ENCODE assay signal across 11 cellular contexts in the genomic region with DNA sequence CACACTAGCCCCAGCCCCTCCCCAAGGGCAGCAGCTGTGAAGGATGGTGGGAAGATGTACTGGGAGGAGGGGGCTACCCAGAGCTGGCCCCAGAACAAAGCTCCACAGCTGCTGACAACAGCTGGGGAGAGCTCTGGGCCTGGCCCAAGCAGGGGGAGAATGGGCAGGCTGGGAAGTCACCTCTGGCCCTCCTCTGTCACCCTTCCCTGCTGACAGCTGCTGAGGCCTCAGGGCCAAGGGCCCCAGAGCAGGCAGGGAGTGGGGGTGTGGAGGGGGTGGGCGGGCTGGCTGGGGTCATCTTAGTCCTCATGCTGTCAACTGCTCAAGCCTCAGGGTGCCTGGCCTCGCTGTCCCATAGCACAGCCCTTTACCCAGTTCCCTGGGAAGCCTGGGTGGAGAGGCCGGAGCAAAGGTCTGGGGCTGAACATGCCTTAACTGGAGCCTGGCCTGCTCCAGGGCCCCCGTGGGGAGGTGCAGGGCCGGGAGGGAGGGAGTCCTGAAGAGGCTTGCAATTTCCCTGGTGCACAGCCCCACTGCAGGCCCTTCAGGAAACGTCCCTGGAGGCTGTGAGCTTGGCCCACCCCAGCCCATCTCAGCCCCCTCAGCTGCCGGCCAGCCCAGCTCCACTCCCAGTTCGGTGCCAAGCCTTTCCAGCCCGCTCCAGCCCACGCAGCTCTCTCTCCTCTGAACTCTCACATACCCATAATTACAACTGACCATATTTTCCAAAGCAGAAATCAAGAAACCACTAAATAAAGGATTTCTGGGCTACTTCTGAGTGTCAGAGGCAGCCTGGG. TPM values are rescaled to one million over a fixed set of nuclear protein-coding genes. Genes with fewer than 3 reads are reported as not detected.
A peak's percentile ranks its signal among the peaks of the same experiment; 100 is the strongest.
DNase-seq lines count a peak whose midpoint lies in the region; ATAC-seq, FAIRE-seq and TF ChIP-seq lines count a peak whose summit lies in the region.
"Had no signal": no experiment of that assay in that cellular context is flagged by ENCODE, and none has a peak within 500 bp of the region (broad histone marks: within the 10 kb centered on the region; RNA-seq: fewer than 3 reads in every experiment).

No MANE protein-coding gene starts in this region.

- peak; percentile 13 for ATAC-seq in K562
- no peak for ATAC-seq in gastrocnemius medialis

- no peak for FAIRE-seq in K562 (lab: Jason Lieb, UNC)

- 44% methylated on average over 7 of the region's 10 CpGs for WGBS in K562 (ENCODE audit: insufficient coverage, low coverage, missing lambda C conversion rate)

- no peaks in the 10 kb centered on the region for H3K9me1 ChIP-seq in K562 (ENCODE audit: control insufficient read depth, insufficient read depth, low read length)

- POLR2A ChIA-PET in GM10248 (lab: Yijun Ruan, JAX) (no interaction called here), K562 (lab: Yijun Ruan, JAX) (interaction anchor here (0.6 to 3.4 kb wide), 5 partner anchors 9 to 22 kb away, joined by 3 to 18 read pairs (median 4); no protein-coding TSS in a partner anchor)

- in situ Hi-C loops in K562 (cut with MboI) (no loop called here), gastrocnemius medialis (cut with MboI; ENCODE audit: low sequenced_read_pairs in 4 of 4) (no loop called here)

- intact Hi-C loops in K562 (cut with micrococcal nuclease): no loop called here
- intact Hi-C loops in gastrocnemius medialis (cut with DNase I; ENCODE audit: low total_unique reads): no loop called here

- H3K27ac ChIP-seq in K562 (ENCODE audit: extremely low read depth, low read depth, low read length) (peak overlapping the region; percentile 60; the same call in 1 of the 3 replicates), gastrocnemius medialis (peak overlapping the region; percentile 87 to 94 (median 90))
- H3K27ac ChIP-seq: neutrophil had no signal

- CTCF ChIA-PET in GM10248 (lab: Yijun Ruan, JAX): interaction anchor here (1.0 to 3.7 kb wide), 2 partner anchors 12 to 13 kb away, joined by 3 to 13 read pairs; no protein-coding TSS in a partner anchor
- CTCF ChIA-PET in K562 (lab: Yijun Ruan, JAX; ENCODE audit: low intra/inter-chr PET ratio): no interaction called here

- peaks cover 27% of the 10 kb centered on the region for H3K36me3 ChIP-seq in K562 (ENCODE audit: control insufficient read depth, insufficient read depth, low read length)
- no peaks in the 10 kb centered on the region for H3K36me3 ChIP-seq in gastrocnemius medialis
- H3K36me3 ChIP-seq: neutrophil had no signal

- DNase-seq in GM10248 (ENCODE audit: extremely low spot score): peak; percentile 49
- DNase-seq in K562 (ENCODE audit: extremely low read depth in 1 of 4, low spot score in 3 of 4): peak; percentile 68 to 69 (median 69)
- DNase-seq in islet precursor cell: peak; percentile 88
- peak in 1 of 2 donors; percentile 47 for DNase-seq in gastrocnemius medialis
- DNase-seq in cerebellum (ENCODE audit: low spot score): no peak
- DNase-seq in NCI-H446 treated with DMSO at 0.1 percent for 48 hours (lab: John Stamatoyannopoulos, UW): no peak
- DNase-seq in iPS-NIHi11 (ENCODE audit: low spot score): no peak
- DNase-seq in NCI-H2081 treated with DMSO at 0.1 percent for 48 hours (lab: John Stamatoyannopoulos, UW): no peak
- DNase-seq: EL, NCI-H1694 had no signal

- H3K79me2 ChIP-seq in K562 (ENCODE audit: control insufficient read depth, insufficient read depth, low read length): peaks cover 63% of the 10 kb centered on the region

- H3K9me3 ChIP-seq in K562 (replicated peaks; ENCODE audit: control insufficient read depth, insufficient read depth, low read depth, low read length): no peaks in the 10 kb centered on the region
- no peaks in the 10 kb centered on the region for H3K9me3 ChIP-seq in gastrocnemius medialis
- H3K9me3 ChIP-seq: neutrophil had no signal

- H3K27me3 ChIP-seq in K562 (ENCODE audit: control insufficient read depth in 2 of 2, insufficient read depth in 2 of 2, low read length in 2 of 2) (no peaks in the 10 kb centered on the region), gastrocnemius medialis (no peaks in the 10 kb centered on the region)
- H3K27me3 ChIP-seq: neutrophil had no signal

- peak overlapping the region; percentile 1; the same call in 1 of the 2 replicates for H3K4me2 ChIP-seq in K562 (ENCODE audit: insufficient read depth, low read length)

- H3K9ac ChIP-seq in K562 (ENCODE audit: insufficient read depth in 1 of 2, low read depth in 2 of 2, low read length in 2 of 2): peak overlapping the region in 1 of 2 experiments; percentile 86; a peak in 3 of 4 replicates

- TF ChIP-seq POLR2A in K562 (conservative IDR thresholded peaks at IDR 0.05) (no peak), gastrocnemius medialis (IDR thresholded peaks at IDR 0.05) (no peak)

- H3K4me1 ChIP-seq in K562 (replicated peaks in 1 of 2; ENCODE audit: control insufficient read depth in 2 of 2, insufficient read depth in 2 of 2, low read length in 2 of 2) (peaks cover 73 to 78% of the 10 kb centered on the region in 2 experiments), gastrocnemius medialis (peaks cover 87 to 96% of the 10 kb centered on the region in 2 donors)

- H4K20me1 ChIP-seq in K562 (replicated peaks; ENCODE audit: control insufficient read depth, insufficient read depth, low read length): no peaks in the 10 kb centered on the region

- no peak for TF ChIP-seq RAD21 in K562 (CRISPR knock-in tag; conservative IDR thresholded peaks at IDR 0.05 in 1 of 2, IDR thresholded peaks at IDR 0.05 in 1 of 2)

- H3K4me3 ChIP-seq in K562: no peak overlapping the region
- H3K4me3 ChIP-seq in gastrocnemius medialis: no peak overlapping the region

- TF ChIP-seq CTCF in GM10248 (IDR thresholded peaks at IDR 0.05; ENCODE audit: control extremely low read depth, extremely low read depth, low read depth, missing control alignments) (no peak), K562 (IDR thresholded peaks at IDR 0.05 in 2 of 3, conservative IDR thresholded peaks at IDR 0.05 in 1 of 3; ENCODE audit: insufficient read depth in 2 of 3, low read depth in 1 of 3, low read length in 3 of 3) (no peak), gastrocnemius medialis (IDR thresholded peaks at IDR 0.05 in 4 of 5, conservative IDR thresholded peaks at IDR 0.05 in 1 of 5) (no peak)

- no peak overlapping the region; the same call in 1 of the 2 replicates for H2AFZ ChIP-seq in K562 (ENCODE audit: low read depth, low read length)

- TF ChIP-seq EP300 in K562 (IDR thresholded peaks at IDR 0.05; ENCODE audit: low read length): no peak

- no TSS peak for BruUV-seq in K562 (replicated peaks; lab: Mats Ljungman, UMichigan)

TF ChIP-seq in K562, 482 proteins besides CTCF, POLR2A, EP300 and RAD21 (continues in another document):
- TF ChIP-seq, protein P1, sequence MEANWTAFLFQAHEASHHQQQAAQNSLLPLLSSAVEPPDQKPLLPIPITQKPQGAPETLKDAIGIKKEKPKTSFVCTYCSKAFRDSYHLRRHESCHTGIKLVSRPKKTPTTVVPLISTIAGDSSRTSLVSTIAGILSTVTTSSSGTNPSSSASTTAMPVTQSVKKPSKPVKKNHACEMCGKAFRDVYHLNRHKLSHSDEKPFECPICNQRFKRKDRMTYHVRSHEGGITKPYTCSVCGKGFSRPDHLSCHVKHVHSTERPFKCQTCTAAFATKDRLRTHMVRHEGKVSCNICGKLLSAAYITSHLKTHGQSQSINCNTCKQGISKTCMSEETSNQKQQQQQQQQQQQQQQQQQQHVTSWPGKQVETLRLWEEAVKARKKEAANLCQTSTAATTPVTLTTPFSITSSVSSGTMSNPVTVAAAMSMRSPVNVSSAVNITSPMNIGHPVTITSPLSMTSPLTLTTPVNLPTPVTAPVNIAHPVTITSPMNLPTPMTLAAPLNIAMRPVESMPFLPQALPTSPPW (CRISPR knock-in tag; IDR thresholded peaks at IDR 0.05): peak; percentile 42; the same call in 1 of the 2 replicates
- TF ChIP-seq, protein P2, sequence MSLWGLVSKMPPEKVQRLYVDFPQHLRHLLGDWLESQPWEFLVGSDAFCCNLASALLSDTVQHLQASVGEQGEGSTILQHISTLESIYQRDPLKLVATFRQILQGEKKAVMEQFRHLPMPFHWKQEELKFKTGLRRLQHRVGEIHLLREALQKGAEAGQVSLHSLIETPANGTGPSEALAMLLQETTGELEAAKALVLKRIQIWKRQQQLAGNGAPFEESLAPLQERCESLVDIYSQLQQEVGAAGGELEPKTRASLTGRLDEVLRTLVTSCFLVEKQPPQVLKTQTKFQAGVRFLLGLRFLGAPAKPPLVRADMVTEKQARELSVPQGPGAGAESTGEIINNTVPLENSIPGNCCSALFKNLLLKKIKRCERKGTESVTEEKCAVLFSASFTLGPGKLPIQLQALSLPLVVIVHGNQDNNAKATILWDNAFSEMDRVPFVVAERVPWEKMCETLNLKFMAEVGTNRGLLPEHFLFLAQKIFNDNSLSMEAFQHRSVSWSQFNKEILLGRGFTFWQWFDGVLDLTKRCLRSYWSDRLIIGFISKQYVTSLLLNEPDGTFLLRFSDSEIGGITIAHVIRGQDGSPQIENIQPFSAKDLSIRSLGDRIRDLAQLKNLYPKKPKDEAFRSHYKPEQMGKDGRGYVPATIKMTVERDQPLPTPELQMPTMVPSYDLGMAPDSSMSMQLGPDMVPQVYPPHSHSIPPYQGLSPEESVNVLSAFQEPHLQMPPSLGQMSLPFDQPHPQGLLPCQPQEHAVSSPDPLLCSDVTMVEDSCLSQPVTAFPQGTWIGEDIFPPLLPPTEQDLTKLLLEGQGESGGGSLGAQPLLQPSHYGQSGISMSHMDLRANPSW (CRISPR knock-in tag; IDR thresholded peaks at IDR 0.05): no peak
- TF ChIP-seq IRF2 (CRISPR knock-in tag; IDR thresholded peaks at IDR 0.05): no peak

RNA-seq across cellular contexts. Expression of gene HSPG2, which starts 25.7 kb away (rescaled TPM):
- 232 and 574 TPM in 2 replicates for total RNA-seq in K562 (2011; cell fraction: chromatin; rRNA removed; ENCODE audit: low replicate concordance)
- 235 and 282 TPM in 2 replicates for total RNA-seq in K562 (2011; cell fraction: nucleolus; rRNA removed)
- total RNA-seq in K562 (2011; cell fraction: nucleoplasm; rRNA removed): 178 and 183 TPM in 2 replicates
- total RNA-seq in K562 (2014; rRNA removed): 21.0 and 31.3 TPM in 2 replicates
- total RNA-seq in K562 (2014; rRNA removed; fragmentation: Illumina TruSeq; extraction: Trizol): 11.4 and 15.7 TPM in 2 replicates
- 13.7 and 17.1 TPM in 2 replicates for total RNA-seq in K562 (2015; rRNA removed; fragmentation: Illumina TruSeq; extraction: Trizol)
- 139 and 160 TPM in 2 replicates for total RNA-seq in K562 (2021)
- polyA plus RNA-seq in K562 (2011; rRNA removed): 9.9 and 20.6 TPM in 2 replicates
- 14.0 and 24.0 TPM in 2 replicates for polyA plus RNA-seq in K562 (2011; cell fraction: cytosol; rRNA removed)
- polyA plus RNA-seq in K562 (2011; cell fraction: nucleus; rRNA removed): 101 and 113 TPM in 2 replicates
- polyA plus RNA-seq in K562 (2012): 55.2 and 134 TPM in 2 replicates
- polyA plus RNA-seq in K562 (2014; fragmentation: Illumina TruSeq; extraction: Trizol): 30.9 and 52.3 TPM in 2 replicates
- under 1 TPM; 0.14 to 0.86 TPM for polyA plus RNA-seq in K562 (2014; fragmentation: Nextera tagmentation; extraction: Ambion mirVana)
- polyA plus RNA-seq in K562 (2014; rRNA removed): 29.9 and 34.2 TPM in 2 replicates
- polyA minus RNA-seq in K562 (2011; rRNA and poly(A)+ RNA removed): 23.2 and 36.8 TPM in 2 replicates
- 58.5 and 103 TPM in 2 replicates for polyA minus RNA-seq in K562 (2011; cell fraction: cytosol; rRNA and poly(A)+ RNA removed)
- 67.2 and 102 TPM in 2 replicates for polyA minus RNA-seq in K562 (2011; cell fraction: nucleus; rRNA and poly(A)+ RNA removed)
- total RNA-seq in gastrocnemius medialis: 100 to 1,000 TPM in 1 of 4 donors, 10 to 100 TPM in 3; 68.9 to 108 (median 83.5) TPM
- total RNA-seq in cerebellum: 16.1 TPM

Comparison
In these comparisons a context has a peak if more than half of its experiments do, and no peak if none do; other contexts are left out.
1. DNase-seq: peak in GM10248 (single experiment), K562 (4 of 4) and islet precursor cell (single experiment); none in cerebellum (single experiment), NCI-H446 treated with DMSO at 0.1 percent for 48 hours (single experiment), iPS-NIHi11 (single experiment) and NCI-H2081 treated with DMSO at 0.1 percent for 48 hours (single experiment).